ENCODE assay signal across 18 cellular contexts in the genomic region with DNA sequence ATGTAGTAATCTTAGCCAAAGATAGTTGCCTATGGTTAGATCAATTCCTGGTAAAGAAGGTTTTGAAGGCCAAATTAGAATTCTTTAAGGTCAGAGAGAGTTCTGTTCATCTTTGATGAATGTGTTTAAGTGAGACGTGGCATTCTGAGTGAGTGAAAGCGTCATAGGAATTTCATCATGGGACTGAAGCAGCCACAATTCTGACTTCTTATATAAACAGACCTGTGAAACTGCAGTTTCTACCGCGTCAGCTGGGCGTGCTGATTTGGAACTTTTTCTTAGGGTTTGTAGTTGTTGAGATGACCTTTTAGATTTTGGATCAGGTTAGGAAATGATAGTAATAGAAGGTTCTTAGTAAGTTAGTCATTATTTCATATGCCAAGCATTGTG.
DNase-seq lines count a peak whose midpoint lies in the region; ATAC-seq and TF ChIP-seq lines count a peak whose summit lies in the region.
"Had no signal": no experiment of that assay in that cellular context is flagged by ENCODE, and none has a peak within 500 bp of the region (broad histone marks: within the 10 kb centered on the region; RNA-seq: fewer than 3 reads in every experiment).

No MANE protein-coding gene starts in this region.

- no peaks in the 10 kb centered on the region for H3K27me3 ChIP-seq in gastroesophageal sphincter
- H3K27me3 ChIP-seq in smooth muscle cell (ENCODE audit: low read depth), result no peaks in the 10 kb centered on the region
- no peaks in the 10 kb centered on the region for H3K27me3 ChIP-seq in A673 (replicated peaks; ENCODE audit: insufficient read depth, low read depth, low read length, poor library complexity)
- H3K27me3 ChIP-seq: MG63 had no signal

- H3K36me3 ChIP-seq in gastroesophageal sphincter (no peaks in the 10 kb centered on the region), smooth muscle cell (ENCODE audit: low read depth) (no peaks in the 10 kb centered on the region), A673 (ENCODE audit: insufficient read depth, low read length, poor library complexity, severe bottlenecking) (no peaks in the 10 kb centered on the region)
- H3K36me3 ChIP-seq: lower lobe of right lung, MG63 had no signal

- peak overlapping the region; percentile 44 for H3K9ac ChIP-seq in smooth muscle cell (ENCODE audit: low read depth)

- no peaks in the 10 kb centered on the region for H3F3A ChIP-seq in smooth muscle cell (ENCODE audit: low read depth)

- no peak for TF ChIP-seq EP300 in gastroesophageal sphincter (IDR thresholded peaks at IDR 0.05)

- no peak overlapping the region for H3K4me2 ChIP-seq in smooth muscle cell
- H3K4me2 ChIP-seq: PC-9 had no signal

- TF ChIP-seq POLR2A in gastroesophageal sphincter (IDR thresholded peaks at IDR 0.05), result no peak

- H3K4me3 ChIP-seq in gastroesophageal sphincter (no peak overlapping the region), smooth muscle cell (no peak overlapping the region), A673 (ENCODE audit: low read depth, low read length, poor library complexity, severe bottlenecking) (no peak overlapping the region)
- H3K4me3 ChIP-seq: lower lobe of right lung, MG63, PC-9 had no signal

- peak; percentile 66 for ATAC-seq in gastroesophageal sphincter
- ATAC-seq in GM21717 (IDR thresholded peaks at IDR 0.05; ENCODE audit: unreplicated experiment), result no peak
- ATAC-seq: esophagus mucosa; natural killer cell treated with Interleukin-12 subunit alpha and Interleukin-12 subunit beta and Interleukin-15 and Interleukin-18, amount 100 ng/mL, for 72 hours had no signal

- CTCF ChIA-PET in A673 (lab: Charles Lee), result no interaction called here

- no peak overlapping the region for H2AFZ ChIP-seq in smooth muscle cell (ENCODE audit: low read depth)
- H2AFZ ChIP-seq: PC-9 had no signal

- no peaks in the 10 kb centered on the region for H3K79me2 ChIP-seq in smooth muscle cell (ENCODE audit: low read depth)

- peak; percentile 75 for DNase-seq in HCEC 1CT
- DNase-seq in astrocyte of the hippocampus (ENCODE audit: low read depth, low spot score), result peak; percentile 73
- DNase-seq in smooth muscle cell (lab: John Stamatoyannopoulos, UW; ENCODE audit: unreplicated experiment), result no peak
- DNase-seq in activated naive CD4-positive, alpha-beta T cell treated with Interleukin-2 at 50 U/mL for 16 hours, result no peak
- DNase-seq in A673 (ENCODE audit: low spot score), result no peak
- no peak for DNase-seq in stimulated activated CD4-positive, alpha-beta T cell treated with anti-CD3 and anti-CD28 coated beads, Interleukin-12 subunit alpha, Interleukin-12 subunit beta, amount 100 ng/mL, for 4 hours
- DNase-seq: activated CD4-positive, alpha-beta T cell treated with anti-CD3 and anti-CD28 coated beads, Interleukin-2, amount 50 U/mL, for 48 hours; amniotic stem cell; dermis blood vessel endothelial cell; lower lobe of right lung; MG63; NCI-H2081 treated with DMSO at 0.1 percent for 48 hours; NCI-H526 treated with DMSO at 0.1 percent for 48 hours; PC-9 had no signal

- H3K4me1 ChIP-seq in gastroesophageal sphincter, result peaks cover 0 to 8% (median 0%) of the 10 kb centered on the region in 3 donors
- no peaks in the 10 kb centered on the region for H3K4me1 ChIP-seq in smooth muscle cell (ENCODE audit: low read depth)
- H3K4me1 ChIP-seq in A673 (ENCODE audit: insufficient read depth, low read length, poor library complexity, severe bottlenecking), result no peaks in the 10 kb centered on the region

- no TSS peak for BruUV-seq in A673 (replicated peaks; lab: Mats Ljungman, UMichigan)

- TF ChIP-seq CTCF in gastroesophageal sphincter (IDR thresholded peaks at IDR 0.05) (no peak), smooth muscle cell (IDR thresholded peaks at IDR 0.05; ENCODE audit: borderline replicate concordance, insufficient read depth, poor library complexity, severe bottlenecking) (no peak), A673 (conservative IDR thresholded peaks at IDR 0.05; ENCODE audit: low read depth, low read length) (no peak)

- H3K27ac ChIP-seq in gastroesophageal sphincter (peak overlapping the region in 3 of 4 donors; percentile 32 to 48 (median 44)), smooth muscle cell (ENCODE audit: low read depth) (peak overlapping the region; percentile 35), A673 (ENCODE audit: low read depth, low read length, poor library complexity, severe bottlenecking) (no peak overlapping the region)
- H3K27ac ChIP-seq: lower lobe of right lung, PC-9 had no signal

- POLR2A ChIA-PET in A673 (lab: Charles Lee; ENCODE audit: low non-redundant PET), result no interaction called here

- H4K20me1 ChIP-seq in smooth muscle cell (ENCODE audit: low read depth), result no peaks in the 10 kb centered on the region

- intact Hi-C loops in A673 (cut with micrococcal nuclease; ENCODE audit: unreplicated experiment), result no loop called here

- 27 to 40% methylated on average over 4 to 5 of the region's 5 CpGs for WGBS in gastroesophageal sphincter (ENCODE audit: low coverage in 1 of 2), 2 donors
- WGBS in smooth muscle cell (ENCODE audit: low lambda C conversion rate), result 55% methylated on average over 5 of the region's 5 CpGs

- H3K9me3 ChIP-seq in gastroesophageal sphincter, result no peaks in the 10 kb centered on the region
- no peaks in the 10 kb centered on the region for H3K9me3 ChIP-seq in smooth muscle cell (replicated peaks; ENCODE audit: low read depth)
- H3K9me3 ChIP-seq in A673 (ENCODE audit: low read depth, low read length, poor library complexity, severe bottlenecking), result no peaks in the 10 kb centered on the region
- H3K9me3 ChIP-seq: lower lobe of right lung, MG63 had no signal

Comparison
In these comparisons a context has a peak if more than half of its experiments do, and no peak if none do; other contexts are left out.
1. DNase-seq: peak in HCEC 1CT (single experiment) and astrocyte of the hippocampus (single experiment); none in smooth muscle cell (single experiment), activated naive CD4-positive, alpha-beta T cell treated with Interleukin-2 at 50 U/mL for 16 hours (single experiment), A673 (single experiment) and stimulated activated CD4-positive, alpha-beta T cell treated with anti-CD3 and anti-CD28 coated beads, Interleukin-12 subunit alpha, Interleukin-12 subunit beta, amount 100 ng/mL, for 4 hours (single experiment).